ENCODE assay signal across 1 cellular context in genomic region chr2:223753940-223754339, GRCh38.
TF ChIP-seq lines count a peak whose summit lies in the region.

No MANE protein-coding gene starts in this region.

TF ChIP-seq in HepG2, 621 proteins besides CTCF, POLR2A, EP300 and RAD21 (continued from another document and continues in another):
- TF ChIP-seq HNF1A (IDR thresholded peaks at IDR 0.05; ENCODE audit: low read depth) (peak; percentile 64), HNF1A (CRISPR knock-in tag; IDR thresholded peaks at IDR 0.05; ENCODE audit: borderline replicate concordance) (peak; percentile 80; the same call in 1 of the 2 replicates), GATAD2A (CRISPR knock-in tag; IDR thresholded peaks at IDR 0.05) (peak; percentile 56), AHDC1 (CRISPR knock-in tag; IDR thresholded peaks at IDR 0.05; ENCODE audit: borderline replicate concordance) (peak; percentile 32; the same call in 1 of the 2 replicates), FOXP1 (IDR thresholded peaks at IDR 0.05) (no peak), FOXP1 (CRISPR knock-in tag; IDR thresholded peaks at IDR 0.05) (0 out of 2 replicates have a peak, but pooled peaks have one; percentile 10), SIX1 (CRISPR knock-in tag; IDR thresholded peaks at IDR 0.05; ENCODE audit: borderline replicate concordance) (peak; percentile 12; the same call in 1 of the 2 replicates), ADNP (CRISPR knock-in tag; IDR thresholded peaks at IDR 0.05) (0 out of 2 replicates have a peak, but pooled peaks have one; percentile 26), ZNF362 (CRISPR knock-in tag; IDR thresholded peaks at IDR 0.05; ENCODE audit: borderline replicate concordance) (peak; percentile 83), ZBTB34 (CRISPR knock-in tag; IDR thresholded peaks at IDR 0.05) (0 out of 2 replicates have a peak, but pooled peaks have one; percentile 61), SAP130 (CRISPR knock-in tag; IDR thresholded peaks at IDR 0.05; ENCODE audit: low read depth) (0 out of 2 replicates have a peak, but pooled peaks have one; percentile 10), ZNF691 (CRISPR knock-in tag; IDR thresholded peaks at IDR 0.05; ENCODE audit: borderline replicate concordance, low read depth) (peak; percentile 99), ZNF644 (CRISPR knock-in tag; IDR thresholded peaks at IDR 0.05; ENCODE audit: low read depth) (peak; percentile 79; the same call in 1 of the 2 replicates), IRF2 (CRISPR knock-in tag; IDR thresholded peaks at IDR 0.05) (0 out of 2 replicates have a peak, but pooled peaks have one; percentile 23), HOMEZ (CRISPR knock-in tag; IDR thresholded peaks at IDR 0.05; ENCODE audit: low read depth) (peak; percentile 36; the same call in 1 of the 2 replicates), ZMYM4 (CRISPR knock-in tag; IDR thresholded peaks at IDR 0.05) (peak; percentile 81), FOSL2 (CRISPR knock-in tag; IDR thresholded peaks at IDR 0.05) (peak; percentile 31; the same call in 1 of the 2 replicates), SALL1 (CRISPR knock-in tag; IDR thresholded peaks at IDR 0.05) (peak; percentile 60), ZMYM3 (CRISPR knock-in tag; IDR thresholded peaks at IDR 0.05) (peak; percentile 70), SIX4 (CRISPR knock-in tag; IDR thresholded peaks at IDR 0.05) (no peak)
- TF ChIP-seq, protein P1, sequence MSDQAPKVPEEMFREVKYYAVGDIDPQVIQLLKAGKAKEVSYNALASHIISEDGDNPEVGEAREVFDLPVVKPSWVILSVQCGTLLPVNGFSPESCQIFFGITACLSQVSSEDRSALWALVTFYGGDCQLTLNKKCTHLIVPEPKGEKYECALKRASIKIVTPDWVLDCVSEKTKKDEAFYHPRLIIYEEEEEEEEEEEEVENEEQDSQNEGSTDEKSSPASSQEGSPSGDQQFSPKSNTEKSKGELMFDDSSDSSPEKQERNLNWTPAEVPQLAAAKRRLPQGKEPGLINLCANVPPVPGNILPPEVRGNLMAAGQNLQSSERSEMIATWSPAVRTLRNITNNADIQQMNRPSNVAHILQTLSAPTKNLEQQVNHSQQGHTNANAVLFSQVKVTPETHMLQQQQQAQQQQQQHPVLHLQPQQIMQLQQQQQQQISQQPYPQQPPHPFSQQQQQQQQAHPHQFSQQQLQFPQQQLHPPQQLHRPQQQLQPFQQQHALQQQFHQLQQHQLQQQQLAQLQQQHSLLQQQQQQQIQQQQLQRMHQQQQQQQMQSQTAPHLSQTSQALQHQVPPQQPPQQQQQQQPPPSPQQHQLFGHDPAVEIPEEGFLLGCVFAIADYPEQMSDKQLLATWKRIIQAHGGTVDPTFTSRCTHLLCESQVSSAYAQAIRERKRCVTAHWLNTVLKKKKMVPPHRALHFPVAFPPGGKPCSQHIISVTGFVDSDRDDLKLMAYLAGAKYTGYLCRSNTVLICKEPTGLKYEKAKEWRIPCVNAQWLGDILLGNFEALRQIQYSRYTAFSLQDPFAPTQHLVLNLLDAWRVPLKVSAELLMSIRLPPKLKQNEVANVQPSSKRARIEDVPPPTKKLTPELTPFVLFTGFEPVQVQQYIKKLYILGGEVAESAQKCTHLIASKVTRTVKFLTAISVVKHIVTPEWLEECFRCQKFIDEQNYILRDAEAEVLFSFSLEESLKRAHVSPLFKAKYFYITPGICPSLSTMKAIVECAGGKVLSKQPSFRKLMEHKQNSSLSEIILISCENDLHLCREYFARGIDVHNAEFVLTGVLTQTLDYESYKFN (CRISPR knock-in tag; conservative IDR thresholded peaks at IDR 0.05): peak; percentile 45; the same call in 1 of the 2 replicates
- TF ChIP-seq, protein P2, sequence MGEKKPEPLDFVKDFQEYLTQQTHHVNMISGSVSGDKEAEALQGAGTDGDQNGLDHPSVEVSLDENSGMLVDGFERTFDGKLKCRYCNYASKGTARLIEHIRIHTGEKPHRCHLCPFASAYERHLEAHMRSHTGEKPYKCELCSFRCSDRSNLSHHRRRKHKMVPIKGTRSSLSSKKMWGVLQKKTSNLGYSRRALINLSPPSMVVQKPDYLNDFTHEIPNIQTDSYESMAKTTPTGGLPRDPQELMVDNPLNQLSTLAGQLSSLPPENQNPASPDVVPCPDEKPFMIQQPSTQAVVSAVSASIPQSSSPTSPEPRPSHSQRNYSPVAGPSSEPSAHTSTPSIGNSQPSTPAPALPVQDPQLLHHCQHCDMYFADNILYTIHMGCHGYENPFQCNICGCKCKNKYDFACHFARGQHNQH (CRISPR knock-in tag; IDR thresholded peaks at IDR 0.05): 0 out of 2 replicates have a peak, but pooled peaks have one; percentile 36
- TF ChIP-seq, protein P3, sequence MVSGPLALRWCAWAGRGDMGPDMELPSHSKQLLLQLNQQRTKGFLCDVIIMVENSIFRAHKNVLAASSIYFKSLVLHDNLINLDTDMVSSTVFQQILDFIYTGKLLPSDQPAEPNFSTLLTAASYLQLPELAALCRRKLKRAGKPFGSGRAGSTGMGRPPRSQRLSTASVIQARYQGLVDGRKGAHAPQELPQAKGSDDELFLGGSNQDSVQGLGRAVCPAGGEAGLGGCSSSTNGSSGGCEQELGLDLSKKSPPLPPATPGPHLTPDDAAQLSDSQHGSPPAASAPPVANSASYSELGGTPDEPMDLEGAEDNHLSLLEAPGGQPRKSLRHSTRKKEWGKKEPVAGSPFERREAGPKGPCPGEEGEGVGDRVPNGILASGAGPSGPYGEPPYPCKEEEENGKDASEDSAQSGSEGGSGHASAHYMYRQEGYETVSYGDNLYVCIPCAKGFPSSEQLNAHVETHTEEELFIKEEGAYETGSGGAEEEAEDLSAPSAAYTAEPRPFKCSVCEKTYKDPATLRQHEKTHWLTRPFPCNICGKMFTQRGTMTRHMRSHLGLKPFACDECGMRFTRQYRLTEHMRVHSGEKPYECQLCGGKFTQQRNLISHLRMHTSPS (CRISPR knock-in tag; IDR thresholded peaks at IDR 0.05; ENCODE audit: low read depth): peak; percentile 39; the same call in 1 of the 2 replicates
- TF ChIP-seq, protein P4, sequence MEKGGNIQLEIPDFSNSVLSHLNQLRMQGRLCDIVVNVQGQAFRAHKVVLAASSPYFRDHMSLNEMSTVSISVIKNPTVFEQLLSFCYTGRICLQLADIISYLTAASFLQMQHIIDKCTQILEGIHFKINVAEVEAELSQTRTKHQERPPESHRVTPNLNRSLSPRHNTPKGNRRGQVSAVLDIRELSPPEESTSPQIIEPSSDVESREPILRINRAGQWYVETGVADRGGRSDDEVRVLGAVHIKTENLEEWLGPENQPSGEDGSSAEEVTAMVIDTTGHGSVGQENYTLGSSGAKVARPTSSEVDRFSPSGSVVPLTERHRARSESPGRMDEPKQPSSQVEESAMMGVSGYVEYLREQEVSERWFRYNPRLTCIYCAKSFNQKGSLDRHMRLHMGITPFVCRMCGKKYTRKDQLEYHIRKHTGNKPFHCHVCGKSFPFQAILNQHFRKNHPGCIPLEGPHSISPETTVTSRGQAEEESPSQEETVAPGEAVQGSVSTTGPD (CRISPR knock-in tag; IDR thresholded peaks at IDR 0.05): peak; percentile 83
